In genomic region chr2:69957970-69958369, GRCh38 we compare ENCODE assay signal across 22 cellular contexts. TPM values are rescaled to one million over a fixed set of nuclear protein-coding genes. Genes with fewer than 3 reads are reported as not detected.
DNase-seq lines count a peak whose midpoint lies in the region; TF ChIP-seq lines count a peak whose summit lies in the region.
"Had no signal": no experiment of that assay in that cellular context is flagged by ENCODE, and none has a peak within 500 bp of the region (broad histone marks: within the 10 kb centered on the region; RNA-seq: fewer than 3 reads in every experiment).

No MANE protein-coding gene starts in this region.

- TF ChIP-seq CTCF in HEK293 (tag by site-specific recombination; IDR thresholded peaks at IDR 0.05) = no peak
- TF ChIP-seq CTCF in neutrophil (IDR thresholded peaks at IDR 0.05) = no peak

- H3K4me1 ChIP-seq in HEK293 (ENCODE audit: control insufficient read depth, insufficient read depth, low read length) (no peaks in the 10 kb centered on the region), neutrophil (ENCODE audit: control insufficient read depth in 1 of 2, insufficient read depth in 1 of 2, low read depth in 1 of 2, low read length in 1 of 2) (peaks cover 79 to 85% of the 10 kb centered on the region in 2 experiments)
- H3K4me1 ChIP-seq: vagina had no signal

- no peaks in the 10 kb centered on the region for H3K4me1 Mint-ChIP-seq in activated CD4-positive, alpha-beta memory T cell treated with anti-CD3 and anti-CD28 coated beads for 36 hours (ENCODE audit: low read depth)

- no peaks in the 10 kb centered on the region for H3K27me3 ChIP-seq in neutrophil
- H3K27me3 ChIP-seq: vagina had no signal

- H3K9me3 ChIP-seq in HEK293 (ENCODE audit: control insufficient read depth, insufficient read depth, low read depth, low read length) = no peaks in the 10 kb centered on the region
- no peaks in the 10 kb centered on the region for H3K9me3 ChIP-seq in neutrophil
- H3K9me3 ChIP-seq: vagina had no signal

- H3K27ac ChIP-seq in HEK293 (ENCODE audit: extremely low read depth, low read depth, low read length) (no peak overlapping the region), neutrophil (peak overlapping the region; percentile 95)
- H3K27ac ChIP-seq: C4-2B, vagina had no signal

- no peaks in the 10 kb centered on the region for H3K36me3 ChIP-seq in HEK293 (ENCODE audit: control insufficient read depth in 2 of 2, insufficient read depth in 1 of 2, low read length in 2 of 2)
- H3K36me3 ChIP-seq in neutrophil = no peaks in the 10 kb centered on the region
- H3K36me3 ChIP-seq: vagina had no signal

- peaks cover 2% of the 10 kb centered on the region for H3K27me3 Mint-ChIP-seq in activated CD4-positive, alpha-beta memory T cell treated with anti-CD3 and anti-CD28 coated beads for 36 hours
- H3K27me3 Mint-ChIP-seq: natural killer cell treated with Interleukin-12 subunit alpha and Interleukin-12 subunit beta and Interleukin-15 and Interleukin-18, amount 100 ng/mL, for 72 hours had no signal

- CTCF ChIA-PET in HEK293 (lab: Yijun Ruan, JAX) = no interaction called here
- CTCF ChIA-PET in activated CD4-positive, alpha-beta memory T cell treated with anti-CD3 and anti-CD28 coated beads for 36 hours (lab: Charles Lee) = no interaction called here

- POLR2A ChIA-PET in HEK293 (lab: Yijun Ruan, JAX) = no interaction called here
- POLR2A ChIA-PET in activated CD4-positive, alpha-beta memory T cell treated with anti-CD3 and anti-CD28 coated beads for 36 hours (lab: Charles Lee) = no interaction called here

- H3K4me3 ChIP-seq in HEK293 (ENCODE audit: low read depth, low read length) (no peak overlapping the region), neutrophil (ENCODE audit: low read depth in 1 of 2, low read length in 1 of 2) (no peak overlapping the region)
- H3K4me3 ChIP-seq: smooth muscle cell, vagina had no signal

- intact Hi-C loops in activated CD4-positive, alpha-beta memory T cell treated with anti-CD3 and anti-CD28 coated beads for 36 hours (cut with micrococcal nuclease) = no loop called here

- DNase-seq in NCI-H2196 (lab: John Stamatoyannopoulos, UW; ENCODE audit: unreplicated experiment) (peak; percentile 5), NCI-H2196 treated with DMSO at 0.1 percent for 48 hours (lab: John Stamatoyannopoulos, UW; ENCODE audit: unreplicated experiment) (no peak), RPMI8226 (peak; percentile 73), foreskin melanocyte (no peak), NOMO-1 (lab: John Stamatoyannopoulos, UW; ENCODE audit: unreplicated experiment in 2 of 2) (no peak)
- no peak for DNase-seq in activated CD4-positive, alpha-beta memory T cell treated with anti-CD3 and anti-CD28 coated beads for 36 hours
- DNase-seq: activated CD4-positive, alpha-beta T cell treated with anti-CD3 and anti-CD28 coated beads for 48 hours; activated CD8-positive, alpha-beta memory T cell treated with anti-CD3 and anti-CD28 coated beads, Interleukin-2, amount 50 U/mL, for 48 hours; amniotic stem cell; caudate nucleus; HCEC 1CT; mesendoderm; MM.1S; NCI-H2029 treated with DMSO at 0.1 percent for 48 hours; NCI-H82; stimulated activated CD4-positive, alpha-beta T cell treated with anti-CD3 and anti-CD28 coated beads, Interleukin-4, amount 100 ng/mL, for 1 hour had no signal

- H3K36me3 Mint-ChIP-seq in activated CD4-positive, alpha-beta memory T cell treated with anti-CD3 and anti-CD28 coated beads for 36 hours = no peaks in the 10 kb centered on the region
- H3K36me3 Mint-ChIP-seq: natural killer cell treated with Interleukin-12 subunit alpha and Interleukin-12 subunit beta and Interleukin-15 and Interleukin-18, amount 100 ng/mL, for 72 hours had no signal

- H3K9me3 Mint-ChIP-seq in activated CD4-positive, alpha-beta memory T cell treated with anti-CD3 and anti-CD28 coated beads for 36 hours = no peaks in the 10 kb centered on the region
- H3K9me3 Mint-ChIP-seq: natural killer cell treated with Interleukin-12 subunit alpha and Interleukin-12 subunit beta and Interleukin-15 and Interleukin-18, amount 100 ng/mL, for 72 hours had no signal

- no peak overlapping the region for H3K27ac Mint-ChIP-seq in activated CD4-positive, alpha-beta memory T cell treated with anti-CD3 and anti-CD28 coated beads for 36 hours

- no peak overlapping the region for H3K4me3 Mint-ChIP-seq in activated CD4-positive, alpha-beta memory T cell treated with anti-CD3 and anti-CD28 coated beads for 36 hours
- H3K4me3 Mint-ChIP-seq: natural killer cell treated with Interleukin-12 subunit alpha and Interleukin-12 subunit beta and Interleukin-15 and Interleukin-18, amount 100 ng/mL, for 72 hours had no signal

TF ChIP-seq in HEK293, 187 proteins besides CTCF, POLR2A, EP300 and RAD21:
- TF ChIP-seq KLF8 (tag by site-specific recombination; IDR thresholded peaks at IDR 0.05) (no peak), ZIC2 (tag by site-specific recombination; IDR thresholded peaks at IDR 0.05) (peak; percentile 61)

RNA-seq across cellular contexts. Expression of gene ASPRV1, which starts 3.5 kb away (rescaled TPM):
- under 1 TPM; 0.63 to 0.71 TPM for total RNA-seq in activated CD4-positive, alpha-beta memory T cell treated with anti-CD3 and anti-CD28 coated beads for 36 hours

RNA-seq across cellular contexts. Expression of gene MXD1, which starts 43.1 kb away (rescaled TPM):
- 10 to 100 TPM; 14.1 to 15.9 TPM for total RNA-seq in activated CD4-positive, alpha-beta memory T cell treated with anti-CD3 and anti-CD28 coated beads for 36 hours

Comparison
In these comparisons a context has a peak if more than half of its experiments do, and no peak if none do; other contexts are left out.
1. DNase-seq: peak in NCI-H2196 (single experiment) and RPMI8226 (single experiment); none in NCI-H2196 treated with DMSO at 0.1 percent for 48 hours (single experiment), activated CD4-positive, alpha-beta memory T cell treated with anti-CD3 and anti-CD28 coated beads for 36 hours (single experiment), foreskin melanocyte (single experiment) and NOMO-1 (0 of 2).